8 cellular contexts compared by ENCODE assay signal in genomic region chr2:70993689-70993986, GRCh38. TPM values are rescaled to one million over a fixed set of nuclear protein-coding genes. Genes with fewer than 3 reads are reported as not detected.
DNase-seq lines count a peak whose midpoint lies in the region; ATAC-seq, FAIRE-seq and TF ChIP-seq lines count a peak whose summit lies in the region.

No MANE protein-coding gene starts in this region.

- TF ChIP-seq CTCF in Calu3 (IDR thresholded peaks at IDR 0.05; ENCODE audit: unreplicated experiment) (no peak), PC-3 (conservative IDR thresholded peaks at IDR 0.05; ENCODE audit: low read depth, low read length) (no peak), esophagus squamous epithelium (IDR thresholded peaks at IDR 0.05) (no peak), parathyroid adenoma (IDR thresholded peaks at IDR 0.05) (no peak)

- BruUV-seq in Calu3 (replicated peaks; lab: Mats Ljungman, UMichigan) (no TSS peak), PC-3 (replicated peaks; lab: Mats Ljungman, UMichigan) (TSS peak; percentile 42)

- H4K20me1 ChIP-seq in PC-3 (ENCODE audit: low read length): peaks cover 14% of the 10 kb centered on the region; the same call in 1 of the 2 replicates

- DNase-seq in Calu3 (no peak), PC-3 (no peak), esophagus squamous epithelium (lab: John Stamatoyannopoulos, UW) (no peak), NCI-H146 treated with DMSO at 0.1 percent for 48 hours (lab: John Stamatoyannopoulos, UW; ENCODE audit: unreplicated experiment) (no peak), H54 (ENCODE audit: insufficient read length, low spot score) (no peak)

- H3K36me3 Mint-ChIP-seq in Calu3 (ENCODE audit: insufficient read depth, unreplicated experiment): peaks cover 46% of the 10 kb centered on the region

- peaks cover 9% of the 10 kb centered on the region for H3K4me1 Mint-ChIP-seq in Calu3 (ENCODE audit: low read depth, unreplicated experiment)

- H3K9me3 Mint-ChIP-seq in Calu3 (ENCODE audit: low read depth, unreplicated experiment): no peaks in the 10 kb centered on the region

- H3K4me3 Mint-ChIP-seq in Calu3 (ENCODE audit: low read depth, unreplicated experiment): peak overlapping the region; percentile 89

- H3K4me1 ChIP-seq in PC-3 (ENCODE audit: insufficient read depth, low read length) (peaks cover 11% of the 10 kb centered on the region), esophagus squamous epithelium (peaks cover 14 to 42% (median 21%) of the 10 kb centered on the region in 3 donors), parathyroid adenoma (peaks cover 17% of the 10 kb centered on the region)

- CTCF ChIA-PET in Calu3 (lab: Charles Lee): no interaction called here
- CTCF ChIA-PET in PC-3 (lab: Charles Lee): no interaction called here

- H3K79me2 ChIP-seq in PC-3 (ENCODE audit: low read length): peaks cover 30% of the 10 kb centered on the region
- peaks cover 3% of the 10 kb centered on the region for H3K79me2 ChIP-seq in parathyroid adenoma

- H2AFZ ChIP-seq in PC-3 (ENCODE audit: low read length) (no peak overlapping the region), parathyroid adenoma (no peak overlapping the region)

- peak overlapping the region; percentile 89 for H3K4me2 ChIP-seq in PC-3 (ENCODE audit: low read length)
- H3K4me2 ChIP-seq in parathyroid adenoma (ENCODE audit: low read length): peak overlapping the region; percentile 68

- POLR2A ChIA-PET in PC-3 (lab: Charles Lee; ENCODE audit: unreplicated experiment): no interaction called here

- no peaks in the 10 kb centered on the region for H3K9me3 ChIP-seq in PC-3 (ENCODE audit: low read length)
- H3K9me3 ChIP-seq in esophagus squamous epithelium: no peaks in the 10 kb centered on the region
- no peaks in the 10 kb centered on the region for H3K9me3 ChIP-seq in parathyroid adenoma (ENCODE audit: control insufficient read depth, low read length)

- H3K27ac ChIP-seq in PC-3 (ENCODE audit: low read length): no peak overlapping the region
- H3K27ac ChIP-seq in esophagus squamous epithelium: peak overlapping the region in 2 of 4 donors; percentile 91 to 93
- H3K27ac ChIP-seq in parathyroid adenoma: no peak overlapping the region

- H3K27me3 ChIP-seq in PC-3 (ENCODE audit: low read length) (no peaks in the 10 kb centered on the region), esophagus squamous epithelium (no peaks in the 10 kb centered on the region), parathyroid adenoma (ENCODE audit: control insufficient read depth, insufficient read depth, low read length) (no peaks in the 10 kb centered on the region)

- no peaks in the 10 kb centered on the region for H3K9me2 ChIP-seq in PC-3 (replicated peaks; ENCODE audit: low read length)

- intact Hi-C loops in Calu3 (cut with micrococcal nuclease; ENCODE audit: unreplicated experiment) (no loop called here), PC-3 (cut with micrococcal nuclease) (no loop called here), esophagus squamous epithelium (cut with DNase I) (no loop called here)

- H3K27me3 Mint-ChIP-seq in Calu3 (ENCODE audit: unreplicated experiment): no peaks in the 10 kb centered on the region

- no peaks in the 10 kb centered on the region for H3F3A ChIP-seq in PC-3 (ENCODE audit: low read length, unreplicated experiment)

- H3K36me3 ChIP-seq in PC-3 (ENCODE audit: low read depth, low read length): peaks cover 11% of the 10 kb centered on the region; the same call in 1 of the 2 replicates
- peaks cover 5 to 36% (median 14%) of the 10 kb centered on the region in 3 donors for H3K36me3 ChIP-seq in esophagus squamous epithelium
- H3K36me3 ChIP-seq in parathyroid adenoma (ENCODE audit: control insufficient read depth, insufficient read depth, low read length): no peaks in the 10 kb centered on the region

- H3K9ac ChIP-seq in PC-3 (ENCODE audit: low read length) (peak overlapping the region; percentile 92; the same call in 1 of the 2 replicates), parathyroid adenoma (peak overlapping the region; percentile 41)

- ATAC-seq in PC-3: no peak
- no peak for ATAC-seq in GM21825 (IDR thresholded peaks at IDR 0.05; ENCODE audit: unreplicated experiment)
- no peak for ATAC-seq in HG03280 (IDR thresholded peaks at IDR 0.05; ENCODE audit: unreplicated experiment)

- H3K27ac Mint-ChIP-seq in Calu3 (ENCODE audit: unreplicated experiment): peak overlapping the region; percentile 73

- H3K4me3 ChIP-seq in PC-3 (ENCODE audit: low read length) (peak overlapping the region; percentile 83), esophagus squamous epithelium (peak overlapping the region; percentile 89 to 99 (median 96)), parathyroid adenoma (ENCODE audit: low read depth, low read length) (peak overlapping the region; percentile 74)

- no peak for FAIRE-seq in H54 (lab: Jason Lieb, UNC)

- no peak for TF ChIP-seq POLR2A in esophagus squamous epithelium (IDR thresholded peaks at IDR 0.05)
- no peak for TF ChIP-seq POLR2A in H54 (IDR thresholded peaks at IDR 0.05; ENCODE audit: low read depth, low read length)

- 27 to 56% methylated on average over 2 of the region's 2 CpGs for WGBS in esophagus squamous epithelium, 2 donors

RNA-seq across cellular contexts. Expression of gene TEX261, which starts 1.0 kb away (rescaled TPM):
- total RNA-seq in Calu3 (2022): 55.4 and 61.2 TPM in 2 replicates
- 51.8 and 54.2 TPM in 2 replicates for total RNA-seq in PC-3 (2014; rRNA removed)
- 10 to 100 TPM; 22.6 to 33.3 (median 27.1) TPM for total RNA-seq in esophagus squamous epithelium

RNA-seq across cellular contexts. Expression of gene ANKRD53, which starts 15.2 kb away (rescaled TPM):
- total RNA-seq in Calu3 (2022) (not detected in 2 replicates), PC-3 (2014; rRNA removed) (not detected in 2 replicates), esophagus squamous epithelium (under 1 TPM in 2 of 4 donors, not detected in 2; 0.18 to 0.76 TPM)

RNA-seq across cellular contexts. Expression of gene ATP6V1B1, which starts 57.9 kb away (rescaled TPM):
- total RNA-seq in Calu3 (2022): not detected in 2 replicates
- not detected in 2 replicates for total RNA-seq in PC-3 (2014; rRNA removed)
- total RNA-seq in esophagus squamous epithelium: 1 to 10 TPM in 1 of 4 donors, under 1 TPM in 1, not detected in 2; 0.97 to 1.2 TPM
